Comparison of ENCODE assay signal across 2 cellular contexts in genomic region chr5:123429221-123429954, GRCh38.
TF ChIP-seq lines count a peak whose summit lies in the region.

No MANE protein-coding gene starts in this region.

TF ChIP-seq in SK-N-SH, 30 proteins besides CTCF, POLR2A, EP300 and RAD21 (continued from another document):
- TF ChIP-seq CHD2 (IDR thresholded peaks at IDR 0.05; ENCODE audit: low read length, partially characterized antibody) (no peak), ZBTB33 (IDR thresholded peaks at IDR 0.05; ENCODE audit: borderline replicate concordance, low read depth) (no peak), GATA2 (CRISPR knock-in tag; IDR thresholded peaks at IDR 0.05) (no peak), RFX5 (IDR thresholded peaks at IDR 0.05; ENCODE audit: low read length) (no peak), FOXJ3 (CRISPR knock-in tag; IDR thresholded peaks at IDR 0.05) (no peak), PBX3 (IDR thresholded peaks at IDR 0.05) (no peak), USF1 (IDR thresholded peaks at IDR 0.05; ENCODE audit: borderline replicate concordance, low read depth) (no peak), GABPA (IDR thresholded peaks at IDR 0.05; ENCODE audit: low read depth) (no peak)
TF ChIP-seq in SK-N-SH: peak in this region for 0.

TF ChIP-seq in SK-N-SH treated with all-trans-retinoic acid at 6 μM for 48 hours, 23 proteins besides CTCF, POLR2A, EP300 and RAD21 (continued from another document):
- TF ChIP-seq ZNF8 (CRISPR knock-in tag; IDR thresholded peaks at IDR 0.05) (no peak), CSDC2 (CRISPR knock-in tag; IDR thresholded peaks at IDR 0.05) (no peak), PPARA (CRISPR knock-in tag; IDR thresholded peaks at IDR 0.05; ENCODE audit: borderline replicate concordance) (no peak), TCF4 (CRISPR knock-in tag; IDR thresholded peaks at IDR 0.05; ENCODE audit: borderline replicate concordance) (no peak), ZC3H10 (CRISPR knock-in tag; IDR thresholded peaks at IDR 0.05) (no peak), BACH2 (CRISPR knock-in tag; IDR thresholded peaks at IDR 0.05; ENCODE audit: borderline replicate concordance) (no peak), RARB (CRISPR knock-in tag; IDR thresholded peaks at IDR 0.05) (no peak)
